Comparison of ENCODE assay signal across 16 cellular contexts in the genomic region with DNA sequence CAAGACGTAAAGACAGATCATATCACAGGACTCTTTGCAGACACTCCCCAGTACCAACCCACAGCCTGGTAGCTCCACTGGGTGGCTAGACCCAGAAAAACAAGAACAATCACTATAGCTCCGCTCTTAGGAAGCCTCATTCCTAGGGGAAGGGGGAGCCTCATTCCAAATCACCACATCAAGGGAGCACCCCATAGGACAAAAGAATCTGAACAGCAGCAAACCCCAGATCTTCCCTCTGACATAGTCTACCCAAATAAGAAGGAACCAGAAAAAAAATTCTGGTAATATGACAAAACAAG.
DNase-seq lines count a peak whose midpoint lies in the region; ATAC-seq and TF ChIP-seq lines count a peak whose summit lies in the region.
"Had no signal": no experiment of that assay in that cellular context is flagged by ENCODE, and none has a peak within 500 bp of the region (broad histone marks: within the 10 kb centered on the region; RNA-seq: fewer than 3 reads in every experiment).

No MANE protein-coding gene starts in this region.

- H3K27ac Mint-ChIP-seq in brain = peak overlapping the region in 3 of 5 experiments; percentile 43 to 85 (median 75)
- H3K27ac Mint-ChIP-seq in type B pancreatic cell = peak overlapping the region; percentile 30
- H3K27ac Mint-ChIP-seq: CD14-positive monocyte; CD8-positive, alpha-beta T cell; HFFc6 had no signal

- H3K4me3 Mint-ChIP-seq in brain (no peak overlapping the region), type B pancreatic cell (no peak overlapping the region)
- H3K4me3 Mint-ChIP-seq: CD14-positive monocyte; CD8-positive, alpha-beta T cell; HFFc6 had no signal

- no peaks in the 10 kb centered on the region for H3K79me2 ChIP-seq in MM.1S (ENCODE audit: low read length)

- H3K9me3 Mint-ChIP-seq in brain = peaks cover 36 to 49% (median 43%) of the 10 kb centered on the region in 5 experiments
- peaks cover 6% of the 10 kb centered on the region for H3K9me3 Mint-ChIP-seq in type B pancreatic cell

- peaks cover 9% of the 10 kb centered on the region for H3K4me1 Mint-ChIP-seq in brain
- H3K4me1 Mint-ChIP-seq in type B pancreatic cell (ENCODE audit: unreplicated experiment) = peaks cover 9% of the 10 kb centered on the region
- H3K4me1 Mint-ChIP-seq: CD14-positive monocyte had no signal

- no peak overlapping the region for H3K4me3 ChIP-seq in mesodermal cell (ENCODE audit: extremely low read depth, insufficient read depth, low read length, poor library complexity, severe bottlenecking)
- no peak overlapping the region for H3K4me3 ChIP-seq in MM.1S (ENCODE audit: low read length)

- H3K27me3 ChIP-seq in MM.1S (replicated peaks; ENCODE audit: insufficient read depth, low read length) = no peaks in the 10 kb centered on the region

- H3K9me2 ChIP-seq in MM.1S (replicated peaks; ENCODE audit: insufficient read depth, low read length) = no peaks in the 10 kb centered on the region

- H3K4me1 ChIP-seq in mesodermal cell (ENCODE audit: control insufficient read depth, insufficient read depth, low read length, poor library complexity, severe bottlenecking) (no peaks in the 10 kb centered on the region), MM.1S (ENCODE audit: low read length) (no peaks in the 10 kb centered on the region)

- no peaks in the 10 kb centered on the region for H3K9me3 ChIP-seq in mesodermal cell (ENCODE audit: control insufficient read depth, low read length)
- no peaks in the 10 kb centered on the region for H3K9me3 ChIP-seq in MM.1S (replicated peaks; ENCODE audit: insufficient read depth, low read length)

- H2AFZ ChIP-seq in MM.1S (ENCODE audit: low read length) = no peak overlapping the region

- no peaks in the 10 kb centered on the region for H3K27me3 Mint-ChIP-seq in brain
- H3K27me3 Mint-ChIP-seq in type B pancreatic cell = no peaks in the 10 kb centered on the region

- ATAC-seq in HG03108 (IDR thresholded peaks at IDR 0.05; ENCODE audit: unreplicated experiment) = no peak
- ATAC-seq: CD8-positive, alpha-beta T cell had no signal

- no peak for TF ChIP-seq CTCF in brain (conservative IDR thresholded peaks at IDR 0.05)
- TF ChIP-seq CTCF in type B pancreatic cell (conservative IDR thresholded peaks at IDR 0.05) = no peak
- no peak for TF ChIP-seq CTCF in MM.1S (IDR thresholded peaks at IDR 0.05; ENCODE audit: low read length)

- DNase-seq in SIG-M5 treated with dmso at 0.1 percent for 504 hours (lab: John Stamatoyannopoulos, UW; ENCODE audit: unreplicated experiment) (peak; percentile 4), SIG-M5 (lab: John Stamatoyannopoulos, UW) (no peak), type B pancreatic cell (ENCODE audit: extremely low spot score, unreplicated experiment) (no peak), MM.1S (no peak), nucleus accumbens (lab: John Stamatoyannopoulos, UW) (no peak)
- DNase-seq: CD8-positive, alpha-beta T cell; DMS153; DMS79 treated with DMSO at 0.1 percent for 48 hours; EL; HCEC 1CT; HFFc6 had no signal

- WGBS in mesodermal cell (ENCODE audit: insufficient coverage in 2 of 2), 2 experiments = 67 to 80% methylated on average over 1 of the region's 2 CpGs

- peaks cover 73% of the 10 kb centered on the region for H3K36me3 Mint-ChIP-seq in brain
- H3K36me3 Mint-ChIP-seq in type B pancreatic cell = peaks cover 13% of the 10 kb centered on the region
- H3K36me3 Mint-ChIP-seq: CD14-positive monocyte; CD8-positive, alpha-beta T cell had no signal

- H3F3A ChIP-seq in MM.1S (ENCODE audit: insufficient read depth, low read length) = no peaks in the 10 kb centered on the region

- no peak overlapping the region for H3K4me2 ChIP-seq in MM.1S (ENCODE audit: low read depth, low read length)

- H3K36me3 ChIP-seq in mesodermal cell (ENCODE audit: control insufficient read depth, insufficient read depth, low read length) = no peaks in the 10 kb centered on the region
- no peaks in the 10 kb centered on the region for H3K36me3 ChIP-seq in MM.1S (replicated peaks; ENCODE audit: insufficient read depth, low read length)

- H3K27ac ChIP-seq in mesodermal cell (ENCODE audit: low read depth, low read length, severe bottlenecking) (peak overlapping the region; percentile 84), MM.1S (ENCODE audit: low read length) (no peak overlapping the region)
- H3K27ac ChIP-seq: 22Rv1 had no signal

- no peak overlapping the region for H3K9ac ChIP-seq in MM.1S (ENCODE audit: low read length)

- H4K20me1 ChIP-seq in MM.1S (ENCODE audit: insufficient read depth, low read length) = no peaks in the 10 kb centered on the region
